ENCODE assay signal across 27 cellular contexts in genomic region chr20:57930328-57930727, GRCh38.
DNase-seq lines count a peak whose midpoint lies in the region; TF ChIP-seq lines count a peak whose summit lies in the region.
"Had no signal": no experiment of that assay in that cellular context is flagged by ENCODE, and none has a peak within 500 bp of the region (broad histone marks: within the 10 kb centered on the region; RNA-seq: fewer than 3 reads in every experiment).

No MANE protein-coding gene starts in this region.

- no peak overlapping the region for H3K23ac ChIP-seq in neuronal stem cell (ENCODE audit: low read depth, low read length, poor library complexity)

- H3K4me2 ChIP-seq in neuronal stem cell (ENCODE audit: insufficient read depth, low read length, poor library complexity, severe bottlenecking) (no peak overlapping the region), osteoblast (ENCODE audit: insufficient read depth, low read length) (no peak overlapping the region)
- H3K4me2 ChIP-seq: KMS-11, smooth muscle cell had no signal

- no peaks in the 10 kb centered on the region for H3K36me3 ChIP-seq in neuronal stem cell (replicated peaks in 1 of 2; ENCODE audit: control insufficient read depth in 2 of 2, insufficient read depth in 2 of 2, low read length in 2 of 2)
- H3K36me3 ChIP-seq in osteoblast (ENCODE audit: insufficient read depth, low read length), result no peaks in the 10 kb centered on the region
- no peaks in the 10 kb centered on the region for H3K36me3 ChIP-seq in MG63
- H3K36me3 ChIP-seq: esophagus muscularis mucosa, left ventricle myocardium inferior, uterus had no signal

- H2BK120ac ChIP-seq in neuronal stem cell (ENCODE audit: low read depth, low read length), result no peak overlapping the region

- H3K4ac ChIP-seq in neuronal stem cell (ENCODE audit: low read length), result no peak overlapping the region

- no peak overlapping the region for H4K8ac ChIP-seq in neuronal stem cell (ENCODE audit: low read depth, low read length)

- H3K4me1 ChIP-seq in neuronal stem cell (ENCODE audit: control insufficient read depth in 2 of 2, insufficient read depth in 1 of 2, low read depth in 1 of 2, low read length in 2 of 2) (peaks cover 0 to 5% of the 10 kb centered on the region in 2 donors), osteoblast (ENCODE audit: insufficient read depth, low read length) (peaks cover 8% of the 10 kb centered on the region)
- H3K4me1 ChIP-seq: esophagus muscularis mucosa, left ventricle myocardium inferior, testis, uterus had no signal

- H2BK15ac ChIP-seq in neuronal stem cell (ENCODE audit: low read length), result no peak overlapping the region

- no peak overlapping the region for H3K18ac ChIP-seq in neuronal stem cell (ENCODE audit: low read length)

- TF ChIP-seq CTCF in osteoblast (IDR thresholded peaks at IDR 0.05; ENCODE audit: extremely low read depth, low read depth, low read length), result no peak

- no CpG with 5 or more reads among the region's 3 CpGs for WGBS in neuronal stem cell (ENCODE audit: extremely low coverage in 2 of 2, insufficient read length in 2 of 2, insufficient replicate concordance in 1 of 2), 2 donors

- H4K20me1 ChIP-seq in osteoblast (ENCODE audit: insufficient read depth, low read length), result no peaks in the 10 kb centered on the region

- H2AFZ ChIP-seq in neuronal stem cell (ENCODE audit: low read length) (no peak overlapping the region), osteoblast (ENCODE audit: low read length) (no peak overlapping the region)

- no peak overlapping the region for H4K91ac ChIP-seq in neuronal stem cell (ENCODE audit: low read depth, low read length, poor library complexity)

- H3K14ac ChIP-seq in neuronal stem cell (ENCODE audit: low read length), result peak overlapping the region; percentile 56

- H3K4me3 ChIP-seq in neuronal stem cell (ENCODE audit: low read length in 2 of 2), result no peak overlapping the region
- no peak overlapping the region for H3K4me3 ChIP-seq in osteoblast (ENCODE audit: insufficient read depth, low read length)
- no peak overlapping the region for H3K4me3 ChIP-seq in MG63
- H3K4me3 ChIP-seq: esophagus muscularis mucosa, left ventricle myocardium inferior, SK-N-MC, smooth muscle cell, testis, uterus had no signal

- no peak overlapping the region for H3K9ac ChIP-seq in neuronal stem cell (ENCODE audit: low read depth, low read length, poor library complexity)
- H3K9ac ChIP-seq: KMS-11 had no signal

- no peak overlapping the region for H2BK5ac ChIP-seq in neuronal stem cell (ENCODE audit: low read length)

- H3K9me3 ChIP-seq in neuronal stem cell (replicated peaks in 1 of 2; ENCODE audit: control insufficient read depth in 2 of 2, insufficient read depth in 1 of 2, low read depth in 1 of 2, low read length in 2 of 2) (peaks cover 0 to 3% of the 10 kb centered on the region in 2 donors), osteoblast (ENCODE audit: low read depth, low read length) (no peaks in the 10 kb centered on the region), MG63 (peaks cover 7% of the 10 kb centered on the region)
- H3K9me3 ChIP-seq: testis had no signal

- H2AK5ac ChIP-seq in neuronal stem cell (ENCODE audit: low read depth, low read length), result peak overlapping the region; percentile 27

- no peak overlapping the region for H2BK12ac ChIP-seq in neuronal stem cell (ENCODE audit: low read length)

- no peaks in the 10 kb centered on the region for H3K79me2 ChIP-seq in osteoblast (ENCODE audit: insufficient read depth, low read length)

- DNase-seq in DMS153 treated with DMSO at 0.1 percent for 48 hours (lab: John Stamatoyannopoulos, UW; ENCODE audit: unreplicated experiment) (peak; percentile 72), NCI-H1105 (lab: John Stamatoyannopoulos, UW) (peak; percentile 89), NCI-H748 (lab: John Stamatoyannopoulos, UW; ENCODE audit: unreplicated experiment) (peak; percentile 97), neuronal stem cell (ENCODE audit: low spot score) (no peak), osteoblast (ENCODE audit: insufficient read length, low spot score, missing footprints) (no peak), AG08396 (ENCODE audit: low spot score) (no peak), MG63 (no peak)
- DNase-seq: ACHN; activated CD4-positive, alpha-beta T cell treated with anti-CD3 and anti-CD28 coated beads, Interleukin-2, amount 50 U/mL, for 4 hours; activated T-cell treated with anti-CD3 and anti-CD28 coated beads, Interleukin-2, amount 50 U/mL, for 72 hours; DMS53; foreskin fibroblast; H7; left ventricle myocardium inferior; mesenchymal stem cell; NCI-H1930; NCI-H82; right cardiac atrium; RPMI8226; stimulated activated naive CD8-positive, alpha-beta T cell treated with anti-CD3 and anti-CD28 coated beads, Interleukin-15, Interleukin-2, amounts not matched to agents 100 U/mL and 50 U/mL, for 24 hours; testis; uterus had no signal

- H3K27ac ChIP-seq in neuronal stem cell (replicated peaks; ENCODE audit: low read length), result no peak overlapping the region
- no peak overlapping the region for H3K27ac ChIP-seq in osteoblast (ENCODE audit: low read depth, low read length)
- H3K27ac ChIP-seq: esophagus muscularis mucosa, HL-60, KMS-11, left ventricle myocardium inferior, SK-N-MC, testis, uterus had no signal

- H3K79me1 ChIP-seq in neuronal stem cell (ENCODE audit: low read depth, low read length), result no peaks in the 10 kb centered on the region

- H3K27me3 ChIP-seq in neuronal stem cell (ENCODE audit: control insufficient read depth in 3 of 3, insufficient read depth in 3 of 3, low read depth in 1 of 3, low read length in 3 of 3) (no peaks in the 10 kb centered on the region), osteoblast (ENCODE audit: insufficient read depth, low read length) (no peaks in the 10 kb centered on the region), MG63 (no peaks in the 10 kb centered on the region)
- H3K27me3 ChIP-seq: testis, uterus had no signal

Comparison
In these comparisons a context has a peak if more than half of its experiments do, and no peak if none do; other contexts are left out.
1. DNase-seq: peak in DMS153 treated with DMSO at 0.1 percent for 48 hours (single experiment), NCI-H1105 (single experiment) and NCI-H748 (single experiment); none in neuronal stem cell (single experiment), osteoblast (single experiment), AG08396 (single experiment) and MG63 (single experiment).